In genomic region chr1:232570007-232570406, GRCh38 we compare ENCODE assay signal across 1 cellular context.
TF ChIP-seq lines count a peak whose summit lies in the region.

No MANE protein-coding gene starts in this region.

TF ChIP-seq in IMR-90, 13 proteins besides CTCF, POLR2A, EP300 and RAD21 (continued from another document):
- TF ChIP-seq ELK1 (IDR thresholded peaks at IDR 0.05; ENCODE audit: borderline replicate concordance, low read depth, low read length) (no peak), MXI1 (IDR thresholded peaks at IDR 0.05; ENCODE audit: borderline replicate concordance, low read depth, low read length) (no peak), FOS (IDR thresholded peaks at IDR 0.05; ENCODE audit: low read depth, low read length) (no peak), CEBPB (IDR thresholded peaks at IDR 0.05; ENCODE audit: low read depth, low read length) (no peak), BHLHE40 (IDR thresholded peaks at IDR 0.05; ENCODE audit: low read depth, low read length) (no peak), RCOR1 (IDR thresholded peaks at IDR 0.05; ENCODE audit: insufficient replicate concordance, low read length) (no peak), RFX5 (IDR thresholded peaks at IDR 0.05; ENCODE audit: low read depth, low read length) (no peak), NFE2L2 (IDR thresholded peaks at IDR 0.05; ENCODE audit: low read depth, low read length) (no peak), SMC3 (IDR thresholded peaks at IDR 0.05; ENCODE audit: low read depth, low read length) (no peak), MAFK (IDR thresholded peaks at IDR 0.05; ENCODE audit: low read depth, low read length) (no peak)
